In the genomic region with DNA sequence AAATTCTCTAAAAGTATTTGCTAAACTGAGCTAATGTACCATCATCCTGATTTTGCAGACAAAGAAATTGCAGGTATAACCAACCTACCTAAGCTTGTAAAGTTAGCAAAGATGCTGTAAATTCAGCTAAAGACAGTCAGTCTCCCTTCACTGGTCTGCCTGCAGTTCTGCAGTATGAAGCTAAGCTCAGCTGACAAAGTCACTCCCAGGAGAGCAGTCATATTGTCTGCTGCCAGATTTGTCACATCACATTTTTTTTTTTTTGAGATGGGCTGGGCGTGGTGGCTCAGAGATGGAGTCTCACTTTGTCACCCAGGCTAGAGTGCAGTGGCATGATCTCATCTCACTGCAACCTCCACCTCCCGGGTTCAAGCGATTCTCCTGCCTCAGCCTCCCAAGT, we compare ENCODE assay signal across 1 cellular context.
TF ChIP-seq lines count a peak whose summit lies in the region.

No MANE protein-coding gene starts in this region.

TF ChIP-seq in HepG2, 621 proteins besides CTCF, POLR2A, EP300 and RAD21:
- TF ChIP-seq ZNF17 (CRISPR knock-in tag; IDR thresholded peaks at IDR 0.05) (no peak), SP140L (CRISPR knock-in tag; IDR thresholded peaks at IDR 0.05; ENCODE audit: borderline replicate concordance) (no peak), NONO (IDR thresholded peaks at IDR 0.05) (no peak), NONO (CRISPR knock-in tag; conservative IDR thresholded peaks at IDR 0.05) (no peak), ZNF614 (CRISPR knock-in tag; IDR thresholded peaks at IDR 0.05; ENCODE audit: borderline replicate concordance) (no peak), ZNF382 (CRISPR knock-in tag; IDR thresholded peaks at IDR 0.05; ENCODE audit: borderline replicate concordance) (no peak), TARDBP (CRISPR knock-in tag; IDR thresholded peaks at IDR 0.05) (no peak)
- TF ChIP-seq, protein P1, sequence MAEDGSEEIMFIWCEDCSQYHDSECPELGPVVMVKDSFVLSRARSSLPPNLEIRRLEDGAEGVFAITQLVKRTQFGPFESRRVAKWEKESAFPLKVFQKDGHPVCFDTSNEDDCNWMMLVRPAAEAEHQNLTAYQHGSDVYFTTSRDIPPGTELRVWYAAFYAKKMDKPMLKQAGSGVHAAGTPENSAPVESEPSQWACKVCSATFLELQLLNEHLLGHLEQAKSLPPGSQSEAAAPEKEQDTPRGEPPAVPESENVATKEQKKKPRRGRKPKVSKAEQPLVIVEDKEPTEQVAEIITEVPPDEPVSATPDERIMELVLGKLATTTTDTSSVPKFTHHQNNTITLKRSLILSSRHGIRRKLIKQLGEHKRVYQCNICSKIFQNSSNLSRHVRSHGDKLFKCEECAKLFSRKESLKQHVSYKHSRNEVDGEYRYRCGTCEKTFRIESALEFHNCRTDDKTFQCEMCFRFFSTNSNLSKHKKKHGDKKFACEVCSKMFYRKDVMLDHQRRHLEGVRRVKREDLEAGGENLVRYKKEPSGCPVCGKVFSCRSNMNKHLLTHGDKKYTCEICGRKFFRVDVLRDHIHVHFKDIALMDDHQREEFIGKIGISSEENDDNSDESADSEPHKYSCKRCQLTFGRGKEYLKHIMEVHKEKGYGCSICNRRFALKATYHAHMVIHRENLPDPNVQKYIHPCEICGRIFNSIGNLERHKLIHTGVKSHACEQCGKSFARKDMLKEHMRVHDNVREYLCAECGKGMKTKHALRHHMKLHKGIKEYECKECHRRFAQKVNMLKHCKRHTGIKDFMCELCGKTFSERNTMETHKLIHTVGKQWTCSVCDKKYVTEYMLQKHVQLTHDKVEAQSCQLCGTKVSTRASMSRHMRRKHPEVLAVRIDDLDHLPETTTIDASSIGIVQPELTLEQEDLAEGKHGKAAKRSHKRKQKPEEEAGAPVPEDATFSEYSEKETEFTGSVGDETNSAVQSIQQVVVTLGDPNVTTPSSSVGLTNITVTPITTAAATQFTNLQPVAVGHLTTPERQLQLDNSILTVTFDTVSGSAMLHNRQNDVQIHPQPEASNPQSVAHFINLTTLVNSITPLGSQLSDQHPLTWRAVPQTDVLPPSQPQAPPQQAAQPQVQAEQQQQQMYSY (CRISPR knock-in tag; IDR thresholded peaks at IDR 0.05): no peak
- TF ChIP-seq, protein P2, sequence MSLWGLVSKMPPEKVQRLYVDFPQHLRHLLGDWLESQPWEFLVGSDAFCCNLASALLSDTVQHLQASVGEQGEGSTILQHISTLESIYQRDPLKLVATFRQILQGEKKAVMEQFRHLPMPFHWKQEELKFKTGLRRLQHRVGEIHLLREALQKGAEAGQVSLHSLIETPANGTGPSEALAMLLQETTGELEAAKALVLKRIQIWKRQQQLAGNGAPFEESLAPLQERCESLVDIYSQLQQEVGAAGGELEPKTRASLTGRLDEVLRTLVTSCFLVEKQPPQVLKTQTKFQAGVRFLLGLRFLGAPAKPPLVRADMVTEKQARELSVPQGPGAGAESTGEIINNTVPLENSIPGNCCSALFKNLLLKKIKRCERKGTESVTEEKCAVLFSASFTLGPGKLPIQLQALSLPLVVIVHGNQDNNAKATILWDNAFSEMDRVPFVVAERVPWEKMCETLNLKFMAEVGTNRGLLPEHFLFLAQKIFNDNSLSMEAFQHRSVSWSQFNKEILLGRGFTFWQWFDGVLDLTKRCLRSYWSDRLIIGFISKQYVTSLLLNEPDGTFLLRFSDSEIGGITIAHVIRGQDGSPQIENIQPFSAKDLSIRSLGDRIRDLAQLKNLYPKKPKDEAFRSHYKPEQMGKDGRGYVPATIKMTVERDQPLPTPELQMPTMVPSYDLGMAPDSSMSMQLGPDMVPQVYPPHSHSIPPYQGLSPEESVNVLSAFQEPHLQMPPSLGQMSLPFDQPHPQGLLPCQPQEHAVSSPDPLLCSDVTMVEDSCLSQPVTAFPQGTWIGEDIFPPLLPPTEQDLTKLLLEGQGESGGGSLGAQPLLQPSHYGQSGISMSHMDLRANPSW (CRISPR knock-in tag; IDR thresholded peaks at IDR 0.05; ENCODE audit: borderline replicate concordance): no peak
